24 cellular contexts compared by ENCODE assay signal in the genomic region with DNA sequence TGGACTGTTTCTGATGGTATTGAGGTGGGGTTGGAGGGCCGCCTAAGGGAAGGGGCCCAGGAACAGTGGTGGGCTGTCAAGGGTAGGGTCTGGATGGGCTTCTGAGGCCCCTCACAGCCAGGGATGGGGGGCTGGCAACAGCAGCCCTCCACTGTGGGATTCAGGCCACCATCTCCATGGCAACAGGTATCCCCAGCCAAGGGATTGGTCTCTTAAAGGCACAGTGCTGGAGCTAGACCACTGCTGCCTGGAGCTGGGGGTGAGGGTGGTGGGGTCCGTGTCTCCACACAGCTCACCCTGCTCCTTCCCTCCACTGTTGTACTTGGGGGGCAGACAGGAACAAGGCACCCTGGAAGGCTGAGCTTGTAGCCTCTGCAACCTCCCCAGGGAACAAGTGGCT. TPM values are rescaled to one million over a fixed set of nuclear protein-coding genes. Genes with fewer than 3 reads are reported as not detected.
A peak's percentile ranks its signal among the peaks of the same experiment; 100 is the strongest.
DNase-seq lines count a peak whose midpoint lies in the region; ATAC-seq and TF ChIP-seq lines count a peak whose summit lies in the region.
"Had no signal": no experiment of that assay in that cellular context is flagged by ENCODE, and none has a peak within 500 bp of the region (broad histone marks: within the 10 kb centered on the region; RNA-seq: fewer than 3 reads in every experiment).

No MANE protein-coding gene starts in this region.

- intact Hi-C loops in Right ventricle myocardium inferior (cut with DNase I), result no loop called here

- no peak for TF ChIP-seq POLR2A in tibial nerve (IDR thresholded peaks at IDR 0.05)

- H3K27ac ChIP-seq in right atrium auricular region (peak overlapping the region; percentile 36 to 43), angular gyrus (ENCODE audit: low read depth, low read length) (peak overlapping the region; percentile 95), tibial nerve (peak overlapping the region; percentile 40 to 89 (median 80))
- H3K27ac ChIP-seq: brain microvascular endothelial cell, KMS-11, prostate gland, testis had no signal

- TF ChIP-seq EP300 in tibial nerve (IDR thresholded peaks at IDR 0.05), result no peak

- H3K4me3 ChIP-seq in right atrium auricular region, result no peak overlapping the region
- no peak overlapping the region for H3K4me3 ChIP-seq in tibial nerve
- H3K4me3 ChIP-seq: prostate gland, testis had no signal

- WGBS in tibial nerve, 2 donors, result 93 to 96% methylated on average over 2 of the region's 2 CpGs

- H3K4me1 ChIP-seq in right atrium auricular region (peaks cover 0 to 80% of the 10 kb centered on the region in 2 donors), tibial nerve (peaks cover 0 to 97% (median 30%) of the 10 kb centered on the region in 4 donors)
- H3K4me1 ChIP-seq: prostate gland had no signal

- no peaks in the 10 kb centered on the region for H3K9me3 ChIP-seq in right atrium auricular region
- no peaks in the 10 kb centered on the region for H3K9me3 ChIP-seq in tibial nerve
- H3K9me3 ChIP-seq: prostate gland, testis had no signal

- no peaks in the 10 kb centered on the region for H3K36me3 ChIP-seq in right atrium auricular region
- H3K36me3 ChIP-seq in tibial nerve, result peaks cover 0 to 6% (median 0%) of the 10 kb centered on the region in 3 donors
- H3K36me3 ChIP-seq: brain microvascular endothelial cell, prostate gland had no signal

- DNase-seq in right atrium auricular region (ENCODE audit: low spot score) (no peak), Right ventricle myocardium inferior (ENCODE audit: missing footprints) (no peak), mesenteric fat pad (ENCODE audit: low spot score) (peak; percentile 67), tibial nerve (ENCODE audit: low spot score in 2 of 2) (no peak), hippocampal formation (lab: John Stamatoyannopoulos, UW) (no peak), iPS-NIHi11 (ENCODE audit: low spot score) (no peak)
- DNase-seq: activated CD4-positive, alpha-beta T cell treated with anti-CD3 and anti-CD28 coated beads for 1 hour; brain microvascular endothelial cell; CD8-positive, alpha-beta memory T cell; cortex of kidney; HFFc6; kidney glomerular epithelial cell; NCI-H2081 treated with DMSO at 0.1 percent for 48 hours; NCI-H446; OCI-M1; SHP77; small intestine; SW 1271; testis had no signal

- H3K27me3 ChIP-seq in right atrium auricular region (no peaks in the 10 kb centered on the region), tibial nerve (no peaks in the 10 kb centered on the region)
- H3K27me3 ChIP-seq: brain microvascular endothelial cell, testis had no signal

- ATAC-seq in Right ventricle myocardium inferior (no peak), HG02973 (IDR thresholded peaks at IDR 0.05; ENCODE audit: unreplicated experiment) (no peak)
- ATAC-seq: stimulated activated memory B cell treated with anti-CD40 and anti-IgM and Interleukin-4, amounts not matched to agents 10 μg/mL and 1 μg/mL and 100 μg/mL, for 72 hours had no signal

- no peak for TF ChIP-seq CTCF in right atrium auricular region (IDR thresholded peaks at IDR 0.05)
- no peak for TF ChIP-seq CTCF in tibial nerve (IDR thresholded peaks at IDR 0.05)

RNA-seq across cellular contexts. Expression of gene PSME3IP1, which starts 41.8 kb away (rescaled TPM):
- total RNA-seq in right atrium auricular region (10 to 100 TPM; 55.7 to 79.0 TPM), Right ventricle myocardium inferior (54.2 TPM), mesenteric fat pad (61.1 TPM), tibial nerve (100 to 1,000 TPM in 1 of 4 donors, 10 to 100 TPM in 3; 58.4 to 100 (median 69.7) TPM)

RNA-seq across cellular contexts. Expression of gene RSPRY1, which starts 42.1 kb away (rescaled TPM):
- total RNA-seq in right atrium auricular region (10 to 100 TPM; 17.0 to 17.2 TPM), Right ventricle myocardium inferior (13.8 TPM), mesenteric fat pad (26.0 TPM), tibial nerve (10 to 100 TPM; 20.4 to 28.5 (median 24.6) TPM)

RNA-seq across cellular contexts. Expression of gene CPNE2, which starts 51.6 kb away (rescaled TPM):
- total RNA-seq in right atrium auricular region (10 to 100 TPM; 16.0 to 26.1 TPM), Right ventricle myocardium inferior (14.6 TPM), mesenteric fat pad (60.1 TPM), tibial nerve (10 to 100 TPM; 32.7 to 58.8 (median 46.0) TPM)

Comparison
In these comparisons a context has a peak if more than half of its experiments do, and no peak if none do; other contexts are left out.
1. H3K27ac ChIP-seq: peak in every context shown above with its lines; median percentile 95 in angular gyrus; 80 in tibial nerve; 40 in right atrium auricular region.